ENCODE assay signal across 1 cellular context in genomic region chr6:36545767-36546663, GRCh38.
TF ChIP-seq lines count a peak whose summit lies in the region.

No MANE protein-coding gene starts in this region.

TF ChIP-seq in HEK293, 187 proteins besides CTCF, POLR2A, EP300 and RAD21 (continued from another document):
- peak; percentile 95 for TF ChIP-seq ZNF449 (tag by site-specific recombination; IDR thresholded peaks at IDR 0.05)
- TF ChIP-seq ZNF214 (tag by site-specific recombination; IDR thresholded peaks at IDR 0.05; ENCODE audit: borderline replicate concordance) = no peak
- 0 out of 2 replicates have a peak, but pooled peaks have one; percentile 8 for TF ChIP-seq ZNF639 (tag by site-specific recombination; IDR thresholded peaks at IDR 0.05)
- TF ChIP-seq ZNF341 (tag by site-specific recombination; IDR thresholded peaks at IDR 0.05; ENCODE audit: low read depth) = peak; percentile 66
- TF ChIP-seq ZNF48 (tag by site-specific recombination; IDR thresholded peaks at IDR 0.05) = no peak
- TF ChIP-seq ZNF239 (tag by site-specific recombination; IDR thresholded peaks at IDR 0.05) = no peak
- no peak for TF ChIP-seq GFI1B (tag by site-specific recombination; IDR thresholded peaks at IDR 0.05)
- TF ChIP-seq ZNF433 (tag by site-specific recombination; IDR thresholded peaks at IDR 0.05; ENCODE audit: low read depth) = no peak
- peak; percentile 43 for TF ChIP-seq ZBTB17 (tag by site-specific recombination; IDR thresholded peaks at IDR 0.05)
- TF ChIP-seq ZNF175 (tag by site-specific recombination; IDR thresholded peaks at IDR 0.05) = no peak
- TF ChIP-seq ZBTB1 (tag by site-specific recombination; IDR thresholded peaks at IDR 0.05) = no peak
- TF ChIP-seq ZBTB10 (tag by site-specific recombination; IDR thresholded peaks at IDR 0.05) = no peak
- no peak for TF ChIP-seq ZNF146 (tag by site-specific recombination; IDR thresholded peaks at IDR 0.05)
- TF ChIP-seq ZNF624 (tag by site-specific recombination; IDR thresholded peaks at IDR 0.05) = no peak
- no peak for TF ChIP-seq PRDM2 (tag by site-specific recombination; IDR thresholded peaks at IDR 0.05; ENCODE audit: borderline replicate concordance)
- TF ChIP-seq PRDM1 (tag by site-specific recombination; IDR thresholded peaks at IDR 0.05) = peak; percentile 96
- TF ChIP-seq INSM2 (tag by site-specific recombination; IDR thresholded peaks at IDR 0.05) = no peak
- TF ChIP-seq ZNF596 (tag by site-specific recombination; IDR thresholded peaks at IDR 0.05) = no peak
- no peak for TF ChIP-seq ZEB2 (tag by site-specific recombination; IDR thresholded peaks at IDR 0.05)
- no peak for TF ChIP-seq ZNF621 (tag by site-specific recombination; IDR thresholded peaks at IDR 0.05)
- no peak for TF ChIP-seq ZNF623 (tag by site-specific recombination; IDR thresholded peaks at IDR 0.05)
- TF ChIP-seq ZFP69B (tag by site-specific recombination; IDR thresholded peaks at IDR 0.05) = no peak
- TF ChIP-seq AEBP2 (tag by site-specific recombination; IDR thresholded peaks at IDR 0.05; ENCODE audit: borderline replicate concordance) = no peak
- TF ChIP-seq GLIS2 (tag by site-specific recombination; IDR thresholded peaks at IDR 0.05) = no peak
- no peak for TF ChIP-seq IKZF3 (tag by site-specific recombination; IDR thresholded peaks at IDR 0.05)
- TF ChIP-seq ZNF777 (tag by site-specific recombination; IDR thresholded peaks at IDR 0.05; ENCODE audit: borderline replicate concordance) = no peak
- TF ChIP-seq ZBTB20 (tag by site-specific recombination; IDR thresholded peaks at IDR 0.05) = peak; percentile 36
- no peak for TF ChIP-seq ZNF221 (tag by site-specific recombination; IDR thresholded peaks at IDR 0.05; ENCODE audit: borderline replicate concordance)
- TF ChIP-seq ZNF114 (tag by site-specific recombination; IDR thresholded peaks at IDR 0.05) = no peak
- no peak for TF ChIP-seq YY1 (tag by site-specific recombination; IDR thresholded peaks at IDR 0.05)
- no peak for TF ChIP-seq ZNF610 (tag by site-specific recombination; IDR thresholded peaks at IDR 0.05; ENCODE audit: borderline replicate concordance)
- TF ChIP-seq ZNF513 (tag by site-specific recombination; IDR thresholded peaks at IDR 0.05) = no peak
- TF ChIP-seq HOXC10 (CRISPR knock-in tag; IDR thresholded peaks at IDR 0.05) = no peak
